8 cellular contexts compared by ENCODE assay signal in the genomic region with DNA sequence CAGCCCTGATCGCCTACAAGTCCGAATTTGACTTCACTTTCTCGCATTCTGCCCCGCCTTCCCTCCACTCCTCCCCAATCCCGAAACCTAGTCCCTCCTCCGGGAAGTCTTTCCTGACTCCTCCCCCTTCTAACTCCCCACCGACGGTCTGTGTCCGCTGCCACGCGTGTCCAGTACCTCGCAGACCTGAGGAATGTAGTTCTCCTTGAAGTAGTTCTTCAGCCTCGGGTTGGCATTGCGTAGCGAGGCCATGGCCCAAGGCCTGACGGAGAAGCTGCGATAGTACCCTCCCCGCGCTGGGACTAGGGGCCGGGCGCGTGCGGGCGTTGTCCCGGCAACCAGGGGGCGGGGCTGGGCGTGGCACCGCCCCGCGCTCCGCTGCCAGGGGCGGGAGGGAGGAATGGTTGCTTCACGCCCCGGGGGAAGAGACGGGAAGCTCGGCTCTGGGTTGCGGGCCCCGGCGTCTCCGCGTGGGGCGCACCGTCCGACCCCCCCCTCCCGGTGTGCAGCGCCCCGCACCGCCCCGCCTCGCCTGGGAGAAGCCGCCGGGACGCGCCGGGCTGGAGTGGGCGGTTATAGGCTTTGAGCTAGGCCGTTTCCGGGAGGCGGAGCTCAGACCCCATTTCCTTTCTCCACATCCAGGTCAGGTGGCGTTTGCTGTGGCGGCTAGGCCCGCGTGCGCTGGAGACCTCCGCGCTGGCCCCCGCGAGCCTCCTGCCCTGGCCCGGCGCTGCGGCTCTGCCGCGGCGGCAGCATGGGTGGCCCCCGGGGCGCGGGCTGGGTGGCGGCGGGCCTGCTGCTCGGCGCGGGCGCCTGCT. TPM values are rescaled to one million over a fixed set of nuclear protein-coding genes. Genes with fewer than 3 reads are reported as not detected.
A peak's percentile ranks its signal among the peaks of the same experiment; 100 is the strongest.
DNase-seq lines count a peak whose midpoint lies in the region; ATAC-seq and TF ChIP-seq lines count a peak whose summit lies in the region.

A gene (plus strand): TSS at position 622 of the 818 bp plus-strand sequence. CDS start 133 bp downstream, at position 755.
A gene (minus strand): TSS at position 278 of the 818 bp plus-strand sequence.

- H3K27ac ChIP-seq in angular gyrus (ENCODE audit: low read depth, low read length) (peak within 1 kb of the TSS; percentile 70), right atrium auricular region (peak within 1 kb of the TSS; percentile 86 to 89), vagina (peak within 1 kb of the TSS; percentile 81)

- DNase-seq in NCI-H146 treated with DMSO at 0.1 percent for 48 hours (lab: John Stamatoyannopoulos, UW; ENCODE audit: unreplicated experiment) (peak; percentile 79), T-helper 1 cell (peak; percentile 82 to 88 (median 85)), right atrium auricular region (ENCODE audit: low spot score) (peak; percentile 89), putamen (ENCODE audit: low spot score) (peak; percentile 93), vagina (ENCODE audit: extremely low spot score in 2 of 2) (peak in 1 of 2 donors; percentile 95)

- H3K27me3 ChIP-seq in right atrium auricular region (no peaks in the 10 kb centered on the region), vagina (no peaks in the 10 kb centered on the region)

- peak; percentile 93 for ATAC-seq in GM18498 (IDR thresholded peaks at IDR 0.05; ENCODE audit: unreplicated experiment)
- ATAC-seq in HG02885 (IDR thresholded peaks at IDR 0.05; ENCODE audit: poor library complexity, unreplicated experiment): peak; percentile 91

- TF ChIP-seq CTCF in right atrium auricular region (IDR thresholded peaks at IDR 0.05): peak; percentile 12 to 47
- no peak for TF ChIP-seq CTCF in vagina (IDR thresholded peaks at IDR 0.05)

- H3K4me1 ChIP-seq in right atrium auricular region (peaks cover 0 to 18% of the 10 kb centered on the region in 2 donors), vagina (peaks cover 29% of the 10 kb centered on the region)

- intact Hi-C loops in vagina (cut with DNase I): no loop called here

- H3K36me3 ChIP-seq in right atrium auricular region (no peaks in the 10 kb centered on the region), vagina (no peaks in the 10 kb centered on the region)

- peak in 1 of 2 donors; percentile 64 for TF ChIP-seq POLR2A in vagina (IDR thresholded peaks at IDR 0.05)

- peak within 1 kb of the TSS; percentile 74 to 75 for H3K4me3 ChIP-seq in right atrium auricular region
- H3K4me3 ChIP-seq in vagina: peak within 1 kb of the TSS; percentile 75 to 93

- no peaks in the 10 kb centered on the region for H3K9me3 ChIP-seq in right atrium auricular region
- H3K9me3 ChIP-seq in vagina: no peaks in the 10 kb centered on the region

RNA-seq across cellular contexts. Expression of the first gene that starts in this region (rescaled TPM):
- 10 to 100 TPM; 11.6 to 20.2 TPM for total RNA-seq in right atrium auricular region
- total RNA-seq in vagina: 36.6 TPM

RNA-seq across cellular contexts. Expression of the second gene that starts in this region (rescaled TPM):
- total RNA-seq in right atrium auricular region: 1 to 10 TPM; 1.6 to 1.7 TPM
- 0.98 TPM for total RNA-seq in vagina

Comparison
In these comparisons a context has a peak if more than half of its experiments do, and no peak if none do; other contexts are left out.
1. CTCF ChIP-seq: peak in right atrium auricular region (2 of 2); none in vagina (0 of 3).
2. Peak in every context shown above with its lines, with median percentiles within 50 percentile points of each other: H3K27ac ChIP-seq.